ENCODE assay signal across 1 cellular context in genomic region chr13:26707122-26708006, GRCh38.
TF ChIP-seq lines count a peak whose summit lies in the region.

No MANE protein-coding gene starts in this region.

TF ChIP-seq in H1, 55 proteins besides CTCF, POLR2A, EP300 and RAD21 (continued from another document):
- TF ChIP-seq SUZ12 (IDR thresholded peaks at IDR 0.05; ENCODE audit: low read length) (no peak), NANOG (IDR thresholded peaks at IDR 0.05; ENCODE audit: insufficient read depth, low read depth, low read length, poor library complexity, severe bottlenecking) (no peak), CBX5 (IDR thresholded peaks at IDR 0.05; ENCODE audit: low read depth, low read length) (no peak), PHF8 (conservative IDR thresholded peaks at IDR 0.05; ENCODE audit: low read depth, low read length) (no peak), RXRA (IDR thresholded peaks at IDR 0.05; ENCODE audit: insufficient read depth, low read depth, low read length) (no peak), CHD2 (IDR thresholded peaks at IDR 0.05; ENCODE audit: low read length) (no peak), YY1 (IDR thresholded peaks at IDR 0.05; ENCODE audit: low read depth, low read length) (no peak), CBX8 (IDR thresholded peaks at IDR 0.05; ENCODE audit: borderline replicate concordance, low read depth, low read length) (no peak), BACH1 (IDR thresholded peaks at IDR 0.05; ENCODE audit: low read length) (no peak), KDM1A (IDR thresholded peaks at IDR 0.05; ENCODE audit: borderline replicate concordance, low read length) (no peak)
TF ChIP-seq in H1: peak in this region for 0.
